Comparison of ENCODE assay signal across 7 cellular contexts in genomic region chr16:15145418-15146263, GRCh38. TPM values are rescaled to one million over a fixed set of nuclear protein-coding genes. Genes with fewer than 3 reads are reported as not detected.
DNase-seq lines count a peak whose midpoint lies in the region; ATAC-seq and TF ChIP-seq lines count a peak whose summit lies in the region.
"Not testable (repeated sequence)": the region's sequence is repeated elsewhere in the genome, so short reads cannot be mapped to it uniquely, and the experiment has no call there.

No MANE protein-coding gene starts in this region.

- H3K4me1 Mint-ChIP-seq in endodermal cell, result not testable (repeated sequence)
- H3K4me1 Mint-ChIP-seq in osteocyte (ENCODE audit: unreplicated experiment), result peaks cover 43% of the 10 kb centered on the region

- not testable (repeated sequence) for H3K27me3 ChIP-seq in H7 (ENCODE audit: control insufficient read depth, insufficient read depth, low read length); adrenal gland; endodermal cell (ENCODE audit: control insufficient read depth, insufficient read depth, low read length, poor library complexity, severe bottlenecking); left lung

- peak; percentile 10 for ATAC-seq in left lung

- not testable (repeated sequence) for H3K4me3 ChIP-seq in H7 (ENCODE audit: insufficient read depth, low read depth, low read length); adrenal gland; endodermal cell (ENCODE audit: low read length); left lung

- intact Hi-C loops in adrenal gland (cut with DNase I); head of caudate nucleus (cut with DNase I); left lung (cut with DNase I): not testable (repeated sequence)

- not testable (repeated sequence) for H3K27ac Mint-ChIP-seq in endodermal cell
- peak overlapping the region; percentile 75 for H3K27ac Mint-ChIP-seq in osteocyte (ENCODE audit: unreplicated experiment)

- 67 to 89% (median 77%) methylated on average over 5 to 34 of the region's 35 CpGs for WGBS in adrenal gland, 4 donors
- 93 to 95% methylated on average over 18 to 34 of the region's 35 CpGs for WGBS in endodermal cell (ENCODE audit: insufficient coverage in 1 of 2, insufficient read length in 1 of 2), 2 experiments

- H3K4me1 ChIP-seq in adrenal gland (replicated peaks in 1 of 2) (peaks cover 0 to 23% of the 10 kb centered on the region in 2 donors), left lung (peaks cover 3 to 39% of the 10 kb centered on the region in 2 donors)
- H3K4me1 ChIP-seq in endodermal cell (ENCODE audit: control insufficient read depth, insufficient read depth, low read length), result not testable (repeated sequence)

- peak; percentile 7 for DNase-seq in H7
- peak in 4 of 7 donors; percentile 15 to 74 (median 56) for DNase-seq in adrenal gland
- DNase-seq in endodermal cell, result peak; percentile 40
- DNase-seq in head of caudate nucleus, result peak; percentile 57 to 91 (median 76)
- DNase-seq in left lung, result not testable (repeated sequence)
- DNase-seq in osteocyte (ENCODE audit: extremely low spot score, unreplicated experiment), result peak; percentile 76
- DNase-seq in substantia nigra (lab: John Stamatoyannopoulos, UW), result peak in 46 of 49 donors; percentile 31 to 90 (median 72)

- not testable (repeated sequence) for H3K9me3 ChIP-seq in adrenal gland (replicated peaks in 1 of 3); endodermal cell (ENCODE audit: control insufficient read depth, low read length); left lung

- not testable (repeated sequence) for H3K9me3 Mint-ChIP-seq in endodermal cell; osteocyte (ENCODE audit: unreplicated experiment)

- H3K27me3 Mint-ChIP-seq in endodermal cell (ENCODE audit: insufficient read depth); osteocyte (ENCODE audit: unreplicated experiment): not testable (repeated sequence)

- H3K27ac ChIP-seq in adrenal gland, result peak overlapping the region in 2 of 5 donors; percentile 77 to 80
- not testable (repeated sequence) for H3K27ac ChIP-seq in endodermal cell (ENCODE audit: low read depth, low read length); left lung
- H3K27ac ChIP-seq in substantia nigra (ENCODE audit: low read depth, low read length, poor library complexity, severe bottlenecking), result peak overlapping the region; percentile 69

- not testable (repeated sequence) for TF ChIP-seq CTCF in adrenal gland (IDR thresholded peaks at IDR 0.05); endodermal cell (conservative IDR thresholded peaks at IDR 0.05); left lung (IDR thresholded peaks at IDR 0.05); osteocyte (IDR thresholded peaks at IDR 0.05)

- not testable (repeated sequence) for H3K36me3 Mint-ChIP-seq in endodermal cell (ENCODE audit: low read depth); osteocyte (ENCODE audit: unreplicated experiment)

- not testable (repeated sequence) for H3K9ac ChIP-seq in endodermal cell (ENCODE audit: extremely low read depth, low read length, poor library complexity, severe bottlenecking)

- not testable (repeated sequence) for H3K36me3 ChIP-seq in H7 (replicated peaks; ENCODE audit: control insufficient read depth, insufficient read depth, low read length); adrenal gland (replicated peaks in 1 of 2); endodermal cell (ENCODE audit: control insufficient read depth, insufficient read depth, low read length); left lung

- not testable (repeated sequence) for H3K4me3 Mint-ChIP-seq in endodermal cell; osteocyte (ENCODE audit: unreplicated experiment)

- peak in 1 of 2 donors; percentile 17 for TF ChIP-seq POLR2A in adrenal gland (IDR thresholded peaks at IDR 0.05)

RNA-seq across cellular contexts. Expression of gene RRN3, which starts 51.6 kb away (rescaled TPM):
- total RNA-seq in H7 (2014; rRNA removed; shearing (Covaris generic)), result 24.8 and 28.3 TPM in 2 replicates
- total RNA-seq in adrenal gland (10 to 100 TPM; 15.0 to 42.3 (median 27.4) TPM), endodermal cell (10 to 100 TPM; 28.6 to 30.6 TPM), left lung (10 to 100 TPM; 21.7 to 26.0 TPM), osteocyte (23.8 and 24.2 TPM in 2 replicates)
- polyA plus RNA-seq in adrenal gland, result 10 to 100 TPM; 13.6 to 35.7 (median 15.8) TPM
- polyA plus RNA-seq in endodermal cell (2013, experiment 1 of 2), result 27.4 TPM
- polyA plus RNA-seq in endodermal cell (2013, experiment 2 of 2), result 25.0 TPM
